1 cellular context compared by ENCODE assay signal in the genomic region with DNA sequence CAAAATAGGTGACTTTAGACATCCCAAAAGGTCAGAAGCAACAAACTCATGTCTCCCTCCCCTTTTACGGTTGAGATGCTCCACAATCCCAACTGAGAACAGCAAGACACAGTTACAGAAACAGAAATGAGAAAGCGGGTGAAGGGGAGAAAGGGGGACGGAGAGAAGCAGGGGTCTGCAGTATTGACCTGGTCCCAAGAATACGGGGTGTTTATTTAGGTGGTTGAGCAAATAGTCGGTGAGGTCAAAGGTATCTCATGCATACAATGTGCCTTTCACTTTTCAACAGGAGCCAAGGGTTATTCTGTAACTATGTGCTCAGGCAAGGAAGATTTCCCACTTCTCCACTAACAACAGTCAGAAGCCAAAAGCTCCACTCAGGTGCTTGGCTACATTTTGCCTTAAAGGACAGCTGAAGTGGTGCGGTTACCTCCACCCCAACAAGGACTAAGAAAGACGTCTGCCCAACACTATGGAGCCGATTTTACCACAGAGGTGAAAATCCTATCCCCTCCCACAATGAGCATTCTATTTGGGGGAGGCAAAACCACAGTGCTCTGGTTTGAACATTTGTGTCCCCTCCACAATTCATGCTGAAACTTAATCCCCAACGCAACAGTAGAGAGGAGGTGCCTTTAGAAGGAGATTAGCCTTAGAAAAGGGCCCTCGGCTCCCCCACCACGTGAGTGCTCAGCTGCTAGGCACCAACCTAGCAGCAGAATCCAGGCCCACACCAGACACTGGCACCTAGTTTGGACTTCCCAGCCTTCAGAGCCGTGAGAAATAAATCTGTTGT.
TF ChIP-seq lines count a peak whose summit lies in the region.

No MANE protein-coding gene starts in this region.

TF ChIP-seq in HepG2, 621 proteins besides CTCF, POLR2A, EP300 and RAD21 (continued from another document and continues in another):
- TF ChIP-seq, protein P1, sequence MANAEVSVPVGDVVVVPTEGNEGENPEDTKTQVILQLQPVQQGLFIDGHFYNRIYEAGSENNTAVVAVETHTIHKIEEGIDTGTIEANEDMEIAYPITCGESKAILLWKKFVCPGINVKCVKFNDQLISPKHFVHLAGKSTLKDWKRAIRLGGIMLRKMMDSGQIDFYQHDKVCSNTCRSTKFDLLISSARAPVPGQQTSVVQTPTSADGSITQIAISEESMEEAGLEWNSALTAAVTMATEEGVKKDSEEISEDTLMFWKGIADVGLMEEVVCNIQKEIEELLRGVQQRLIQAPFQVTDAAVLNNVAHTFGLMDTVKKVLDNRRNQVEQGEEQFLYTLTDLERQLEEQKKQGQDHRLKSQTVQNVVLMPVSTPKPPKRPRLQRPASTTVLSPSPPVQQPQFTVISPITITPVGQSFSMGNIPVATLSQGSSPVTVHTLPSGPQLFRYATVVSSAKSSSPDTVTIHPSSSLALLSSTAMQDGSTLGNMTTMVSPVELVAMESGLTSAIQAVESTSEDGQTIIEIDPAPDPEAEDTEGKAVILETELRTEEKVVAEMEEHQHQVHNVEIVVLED (CRISPR knock-in tag; IDR thresholded peaks at IDR 0.05; ENCODE audit: borderline replicate concordance) = no peak; the same call in 1 of the 2 replicates
- no peak for TF ChIP-seq TAF15 (IDR thresholded peaks at IDR 0.05; ENCODE audit: low read depth, low read length, poor library complexity, severe bottlenecking)
- TF ChIP-seq HNRNPH1 (optimal IDR thresholded peaks at IDR 0.05; ENCODE audit: low read depth, low read length) = no peak
- no peak for TF ChIP-seq BHLHE40 (IDR thresholded peaks at IDR 0.05; ENCODE audit: low read length)
- TF ChIP-seq, protein P2, sequence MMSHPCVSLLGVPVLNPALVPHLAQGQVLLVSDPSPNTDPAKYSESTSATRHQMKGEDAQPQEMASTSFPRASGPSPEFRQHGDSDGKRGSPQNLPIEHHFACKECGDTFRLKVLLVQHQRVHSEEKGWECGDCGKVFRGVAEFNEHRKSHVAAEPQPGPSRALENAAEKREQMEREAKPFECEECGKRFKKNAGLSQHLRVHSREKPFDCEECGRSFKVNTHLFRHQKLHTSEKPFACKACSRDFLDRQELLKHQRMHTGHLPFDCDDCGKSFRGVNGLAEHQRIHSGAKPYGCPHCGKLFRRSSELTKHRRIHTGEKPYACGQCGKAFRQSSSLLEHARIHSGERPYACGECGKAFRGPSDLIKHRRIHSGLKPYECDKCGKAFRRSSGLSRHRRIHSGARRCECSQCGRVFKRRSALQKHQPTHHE (CRISPR knock-in tag; IDR thresholded peaks at IDR 0.05; ENCODE audit: borderline replicate concordance) = peak; percentile 55; the same call in 1 of the 2 replicates
- TF ChIP-seq SUZ12 (IDR thresholded peaks at IDR 0.05; ENCODE audit: low read depth, low read length) = no peak
- TF ChIP-seq ZNF773 (CRISPR knock-in tag; IDR thresholded peaks at IDR 0.05; ENCODE audit: borderline replicate concordance) = no peak
- TF ChIP-seq FOXO1 (CRISPR knock-in tag; IDR thresholded peaks at IDR 0.05) = peak; percentile 89
- TF ChIP-seq, protein P3, sequence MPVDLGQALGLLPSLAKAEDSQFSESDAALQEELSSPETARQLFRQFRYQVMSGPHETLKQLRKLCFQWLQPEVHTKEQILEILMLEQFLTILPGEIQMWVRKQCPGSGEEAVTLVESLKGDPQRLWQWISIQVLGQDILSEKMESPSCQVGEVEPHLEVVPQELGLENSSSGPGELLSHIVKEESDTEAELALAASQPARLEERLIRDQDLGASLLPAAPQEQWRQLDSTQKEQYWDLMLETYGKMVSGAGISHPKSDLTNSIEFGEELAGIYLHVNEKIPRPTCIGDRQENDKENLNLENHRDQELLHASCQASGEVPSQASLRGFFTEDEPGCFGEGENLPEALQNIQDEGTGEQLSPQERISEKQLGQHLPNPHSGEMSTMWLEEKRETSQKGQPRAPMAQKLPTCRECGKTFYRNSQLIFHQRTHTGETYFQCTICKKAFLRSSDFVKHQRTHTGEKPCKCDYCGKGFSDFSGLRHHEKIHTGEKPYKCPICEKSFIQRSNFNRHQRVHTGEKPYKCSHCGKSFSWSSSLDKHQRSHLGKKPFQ (CRISPR knock-in tag; IDR thresholded peaks at IDR 0.05; ENCODE audit: insufficient replicate concordance) = no peak
- no peak; the same call in 1 of the 2 replicates for TF ChIP-seq ZBTB34 (CRISPR knock-in tag; IDR thresholded peaks at IDR 0.05)
- no peak; the same call in 1 of the 2 replicates for TF ChIP-seq JUNB (CRISPR knock-in tag; IDR thresholded peaks at IDR 0.05; ENCODE audit: borderline replicate concordance)
- TF ChIP-seq, protein P4, sequence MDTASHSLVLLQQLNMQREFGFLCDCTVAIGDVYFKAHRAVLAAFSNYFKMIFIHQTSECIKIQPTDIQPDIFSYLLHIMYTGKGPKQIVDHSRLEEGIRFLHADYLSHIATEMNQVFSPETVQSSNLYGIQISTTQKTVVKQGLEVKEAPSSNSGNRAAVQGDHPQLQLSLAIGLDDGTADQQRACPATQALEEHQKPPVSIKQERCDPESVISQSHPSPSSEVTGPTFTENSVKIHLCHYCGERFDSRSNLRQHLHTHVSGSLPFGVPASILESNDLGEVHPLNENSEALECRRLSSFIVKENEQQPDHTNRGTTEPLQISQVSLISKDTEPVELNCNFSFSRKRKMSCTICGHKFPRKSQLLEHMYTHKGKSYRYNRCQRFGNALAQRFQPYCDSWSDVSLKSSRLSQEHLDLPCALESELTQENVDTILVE (CRISPR knock-in tag; IDR thresholded peaks at IDR 0.05) = 0 out of 2 replicates have a peak, but pooled peaks have one; percentile 27
- TF ChIP-seq MTF1 (CRISPR knock-in tag; IDR thresholded peaks at IDR 0.05) = no peak
- TF ChIP-seq XRCC5 (optimal IDR thresholded peaks at IDR 0.05; ENCODE audit: low read length) = peak; percentile 20
- TF ChIP-seq ZNF350 (CRISPR knock-in tag; IDR thresholded peaks at IDR 0.05; ENCODE audit: borderline replicate concordance, low read depth) = no peak
- TF ChIP-seq, protein P5, sequence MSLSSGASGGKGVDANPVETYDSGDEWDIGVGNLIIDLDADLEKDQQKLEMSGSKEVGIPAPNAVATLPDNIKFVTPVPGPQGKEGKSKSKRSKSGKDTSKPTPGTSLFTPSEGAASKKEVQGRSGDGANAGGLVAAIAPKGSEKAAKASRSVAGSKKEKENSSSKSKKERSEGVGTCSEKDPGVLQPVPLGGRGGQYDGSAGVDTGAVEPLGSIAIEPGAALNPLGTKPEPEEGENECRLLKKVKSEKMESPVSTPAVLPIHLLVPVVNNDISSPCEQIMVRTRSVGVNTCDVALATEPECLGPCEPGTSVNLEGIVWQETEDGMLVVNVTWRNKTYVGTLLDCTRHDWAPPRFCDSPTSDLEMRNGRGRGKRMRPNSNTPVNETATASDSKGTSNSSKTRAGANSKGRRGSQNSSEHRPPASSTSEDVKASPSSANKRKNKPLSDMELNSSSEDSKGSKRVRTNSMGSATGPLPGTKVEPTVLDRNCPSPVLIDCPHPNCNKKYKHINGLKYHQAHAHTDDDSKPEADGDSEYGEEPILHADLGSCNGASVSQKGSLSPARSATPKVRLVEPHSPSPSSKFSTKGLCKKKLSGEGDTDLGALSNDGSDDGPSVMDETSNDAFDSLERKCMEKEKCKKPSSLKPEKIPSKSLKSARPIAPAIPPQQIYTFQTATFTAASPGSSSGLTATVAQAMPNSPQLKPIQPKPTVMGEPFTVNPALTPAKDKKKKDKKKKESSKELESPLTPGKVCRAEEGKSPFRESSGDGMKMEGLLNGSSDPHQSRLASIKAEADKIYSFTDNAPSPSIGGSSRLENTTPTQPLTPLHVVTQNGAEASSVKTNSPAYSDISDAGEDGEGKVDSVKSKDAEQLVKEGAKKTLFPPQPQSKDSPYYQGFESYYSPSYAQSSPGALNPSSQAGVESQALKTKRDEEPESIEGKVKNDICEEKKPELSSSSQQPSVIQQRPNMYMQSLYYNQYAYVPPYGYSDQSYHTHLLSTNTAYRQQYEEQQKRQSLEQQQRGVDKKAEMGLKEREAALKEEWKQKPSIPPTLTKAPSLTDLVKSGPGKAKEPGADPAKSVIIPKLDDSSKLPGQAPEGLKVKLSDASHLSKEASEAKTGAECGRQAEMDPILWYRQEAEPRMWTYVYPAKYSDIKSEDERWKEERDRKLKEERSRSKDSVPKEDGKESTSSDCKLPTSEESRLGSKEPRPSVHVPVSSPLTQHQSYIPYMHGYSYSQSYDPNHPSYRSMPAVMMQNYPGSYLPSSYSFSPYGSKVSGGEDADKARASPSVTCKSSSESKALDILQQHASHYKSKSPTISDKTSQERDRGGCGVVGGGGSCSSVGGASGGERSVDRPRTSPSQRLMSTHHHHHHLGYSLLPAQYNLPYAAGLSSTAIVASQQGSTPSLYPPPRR (CRISPR knock-in tag; IDR thresholded peaks at IDR 0.05; ENCODE audit: borderline replicate concordance) = peak; percentile 74; the same call in 1 of the 2 replicates
- peak in 1 of 2 experiments; percentile 85; a peak in 2 of 4 replicates for TF ChIP-seq KLF16 (CRISPR knock-in tag; IDR thresholded peaks at IDR 0.05)
- TF ChIP-seq ZNF747 (CRISPR knock-in tag; IDR thresholded peaks at IDR 0.05; ENCODE audit: borderline replicate concordance) = no peak; the same call in 1 of the 2 replicates
- no peak for TF ChIP-seq HOXA7 (CRISPR knock-in tag; IDR thresholded peaks at IDR 0.05)
- TF ChIP-seq, protein P6, sequence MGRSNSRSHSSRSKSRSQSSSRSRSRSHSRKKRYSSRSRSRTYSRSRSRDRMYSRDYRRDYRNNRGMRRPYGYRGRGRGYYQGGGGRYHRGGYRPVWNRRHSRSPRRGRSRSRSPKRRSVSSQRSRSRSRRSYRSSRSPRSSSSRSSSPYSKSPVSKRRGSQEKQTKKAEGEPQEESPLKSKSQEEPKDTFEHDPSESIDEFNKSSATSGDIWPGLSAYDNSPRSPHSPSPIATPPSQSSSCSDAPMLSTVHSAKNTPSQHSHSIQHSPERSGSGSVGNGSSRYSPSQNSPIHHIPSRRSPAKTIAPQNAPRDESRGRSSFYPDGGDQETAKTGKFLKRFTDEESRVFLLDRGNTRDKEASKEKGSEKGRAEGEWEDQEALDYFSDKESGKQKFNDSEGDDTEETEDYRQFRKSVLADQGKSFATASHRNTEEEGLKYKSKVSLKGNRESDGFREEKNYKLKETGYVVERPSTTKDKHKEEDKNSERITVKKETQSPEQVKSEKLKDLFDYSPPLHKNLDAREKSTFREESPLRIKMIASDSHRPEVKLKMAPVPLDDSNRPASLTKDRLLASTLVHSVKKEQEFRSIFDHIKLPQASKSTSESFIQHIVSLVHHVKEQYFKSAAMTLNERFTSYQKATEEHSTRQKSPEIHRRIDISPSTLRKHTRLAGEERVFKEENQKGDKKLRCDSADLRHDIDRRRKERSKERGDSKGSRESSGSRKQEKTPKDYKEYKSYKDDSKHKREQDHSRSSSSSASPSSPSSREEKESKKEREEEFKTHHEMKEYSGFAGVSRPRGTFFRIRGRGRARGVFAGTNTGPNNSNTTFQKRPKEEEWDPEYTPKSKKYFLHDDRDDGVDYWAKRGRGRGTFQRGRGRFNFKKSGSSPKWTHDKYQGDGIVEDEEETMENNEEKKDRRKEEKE (IDR thresholded peaks at IDR 0.05) = no peak
- TF ChIP-seq, protein P7, sequence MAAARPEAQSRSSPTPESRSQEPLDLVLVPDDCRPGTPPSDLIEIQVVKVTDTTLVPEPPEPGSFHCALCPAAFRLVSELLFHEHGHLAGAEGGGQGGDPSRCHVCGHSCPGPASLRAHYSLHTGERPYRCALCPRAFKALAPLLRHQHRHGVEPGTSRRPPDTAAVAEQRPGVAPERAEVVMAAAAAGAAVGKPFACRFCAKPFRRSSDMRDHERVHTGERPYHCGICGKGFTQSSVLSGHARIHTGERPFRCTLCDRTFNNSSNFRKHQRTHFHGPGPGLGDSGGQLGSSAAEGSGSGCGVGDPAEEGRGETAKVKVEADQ (CRISPR knock-in tag; IDR thresholded peaks at IDR 0.05; ENCODE audit: borderline replicate concordance) = peak; percentile 56; the same call in 1 of the 2 replicates
- TF ChIP-seq, protein P8, sequence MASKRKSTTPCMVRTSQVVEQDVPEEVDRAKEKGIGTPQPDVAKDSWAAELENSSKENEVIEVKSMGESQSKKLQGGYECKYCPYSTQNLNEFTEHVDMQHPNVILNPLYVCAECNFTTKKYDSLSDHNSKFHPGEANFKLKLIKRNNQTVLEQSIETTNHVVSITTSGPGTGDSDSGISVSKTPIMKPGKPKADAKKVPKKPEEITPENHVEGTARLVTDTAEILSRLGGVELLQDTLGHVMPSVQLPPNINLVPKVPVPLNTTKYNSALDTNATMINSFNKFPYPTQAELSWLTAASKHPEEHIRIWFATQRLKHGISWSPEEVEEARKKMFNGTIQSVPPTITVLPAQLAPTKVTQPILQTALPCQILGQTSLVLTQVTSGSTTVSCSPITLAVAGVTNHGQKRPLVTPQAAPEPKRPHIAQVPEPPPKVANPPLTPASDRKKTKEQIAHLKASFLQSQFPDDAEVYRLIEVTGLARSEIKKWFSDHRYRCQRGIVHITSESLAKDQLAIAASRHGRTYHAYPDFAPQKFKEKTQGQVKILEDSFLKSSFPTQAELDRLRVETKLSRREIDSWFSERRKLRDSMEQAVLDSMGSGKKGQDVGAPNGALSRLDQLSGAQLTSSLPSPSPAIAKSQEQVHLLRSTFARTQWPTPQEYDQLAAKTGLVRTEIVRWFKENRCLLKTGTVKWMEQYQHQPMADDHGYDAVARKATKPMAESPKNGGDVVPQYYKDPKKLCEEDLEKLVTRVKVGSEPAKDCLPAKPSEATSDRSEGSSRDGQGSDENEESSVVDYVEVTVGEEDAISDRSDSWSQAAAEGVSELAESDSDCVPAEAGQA (IDR thresholded peaks at IDR 0.05; ENCODE audit: low read depth) = no peak
- TF ChIP-seq, protein P8 (CRISPR knock-in tag; IDR thresholded peaks at IDR 0.05; ENCODE audit: borderline replicate concordance) = no peak
- no peak for TF ChIP-seq HCFC1 (IDR thresholded peaks at IDR 0.05; ENCODE audit: low read depth, low read length)
- TF ChIP-seq NR3C1 (CRISPR knock-in tag; IDR thresholded peaks at IDR 0.05) = no peak
- no peak for TF ChIP-seq NPAS2 (CRISPR knock-in tag; IDR thresholded peaks at IDR 0.05; ENCODE audit: borderline replicate concordance)
- no peak for TF ChIP-seq CC2D1A (CRISPR knock-in tag; IDR thresholded peaks at IDR 0.05)
- TF ChIP-seq ZNF432 (CRISPR knock-in tag; IDR thresholded peaks at IDR 0.05; ENCODE audit: borderline replicate concordance) = no peak
